Comparison of ENCODE assay signal across 4 cellular contexts in the genomic region with DNA sequence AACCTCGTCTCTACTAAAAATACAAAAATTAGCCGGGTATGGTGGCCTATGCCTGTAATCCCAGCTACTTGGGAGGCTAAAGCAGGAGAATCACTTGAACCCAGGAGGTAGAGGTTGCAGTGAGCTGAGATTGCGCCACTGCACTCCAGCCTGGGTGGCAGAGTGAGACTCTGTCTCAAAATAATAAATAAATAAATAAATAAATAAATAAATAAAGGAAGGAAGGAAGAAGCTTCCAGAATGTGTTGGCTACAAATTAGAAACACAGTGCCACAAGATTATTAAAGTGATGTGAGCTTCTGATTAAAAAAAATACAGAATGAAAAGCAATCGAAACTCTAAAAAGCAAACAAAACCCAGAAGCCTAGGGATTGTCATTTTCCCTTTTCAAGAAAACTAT. TPM values are rescaled to one million over a fixed set of nuclear protein-coding genes. Genes with fewer than 3 reads are reported as not detected.
"Had no signal": no experiment of that assay in that cellular context is flagged by ENCODE, and none has a peak within 500 bp of the region (broad histone marks: within the 10 kb centered on the region; RNA-seq: fewer than 3 reads in every experiment).

No MANE protein-coding gene starts in this region.

RNA-seq across cellular contexts. Expression of a gene that starts 30.4 kb away (rescaled TPM):
- total RNA-seq: LHCN-M2, M059J, MCF 10A, NCI-H460 had no signal

RNA-seq across cellular contexts. Expression of a gene that starts 44.3 kb away (rescaled TPM):
- total RNA-seq: LHCN-M2, M059J, MCF 10A, NCI-H460 had no signal

RNA-seq across cellular contexts. Expression of a gene that starts 52.3 kb away (rescaled TPM):
- total RNA-seq: LHCN-M2, M059J had no signal
